8 cellular contexts compared by ENCODE assay signal in the genomic region with DNA sequence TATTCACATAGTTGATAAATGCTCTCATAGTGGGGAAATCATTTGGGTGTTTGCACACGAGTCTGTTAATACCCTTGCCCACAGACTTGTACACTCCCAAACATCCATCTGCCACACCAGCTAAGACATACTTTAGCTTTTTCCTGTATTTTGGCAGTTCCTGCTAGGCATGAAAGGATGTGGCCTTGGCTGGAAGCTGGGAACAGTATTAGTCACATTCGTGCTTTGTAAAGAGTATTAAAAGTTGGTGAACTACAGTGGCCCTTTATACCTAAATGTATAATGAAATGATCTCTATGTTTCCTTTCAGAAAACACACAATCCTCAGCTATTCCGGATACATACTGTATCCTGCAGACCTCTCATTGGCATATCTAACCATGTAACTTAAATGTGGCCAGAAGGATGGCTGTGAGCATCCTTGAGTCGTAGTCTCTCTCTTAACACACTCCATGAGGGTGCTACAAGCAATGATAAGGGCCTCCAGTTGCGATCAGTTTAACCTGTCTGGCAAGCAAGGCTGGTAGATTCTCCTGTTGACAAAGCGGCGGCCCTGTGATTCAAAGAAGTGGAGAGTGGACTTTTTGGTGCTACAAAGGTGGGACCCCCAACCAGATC. TPM values are rescaled to one million over a fixed set of nuclear protein-coding genes. Genes with fewer than 3 reads are reported as not detected.
A peak's percentile ranks its signal among the peaks of the same experiment; 100 is the strongest.
DNase-seq lines count a peak whose midpoint lies in the region; FAIRE-seq and TF ChIP-seq lines count a peak whose summit lies in the region.

No MANE protein-coding gene starts in this region.

- H3K79me2 ChIP-seq in MM.1S (ENCODE audit: low read length): peaks cover 33% of the 10 kb centered on the region

- FAIRE-seq in RCC 7860 (lab: Jason Lieb, UNC): no peak

- peaks cover 17% of the 10 kb centered on the region for H3K4me1 ChIP-seq in MM.1S (ENCODE audit: low read length)

- no peak overlapping the region for H2AFZ ChIP-seq in MM.1S (ENCODE audit: low read length)

- no peaks in the 10 kb centered on the region for H3K9me3 ChIP-seq in MM.1S (replicated peaks; ENCODE audit: insufficient read depth, low read length)

- H3K9me3 Mint-ChIP-seq in CD14-positive monocyte (peaks cover 0 to 1% (median 0%) of the 10 kb centered on the region in 7 donors), nephron progenitor cell (no peaks in the 10 kb centered on the region)

- H4K20me1 ChIP-seq in MM.1S (ENCODE audit: insufficient read depth, low read length): no peaks in the 10 kb centered on the region

- H3K4me1 Mint-ChIP-seq in CD14-positive monocyte (peaks cover 37% of the 10 kb centered on the region), nephron progenitor cell (peaks cover 78% of the 10 kb centered on the region)

- peak overlapping the region; percentile 94 to 100 (median 98) for H3K27ac Mint-ChIP-seq in CD14-positive monocyte
- H3K27ac Mint-ChIP-seq in nephron progenitor cell: peak overlapping the region; percentile 99

- peak overlapping the region; percentile 96 to 97 for H3K4me3 Mint-ChIP-seq in CD14-positive monocyte
- H3K4me3 Mint-ChIP-seq in nephron progenitor cell: peak overlapping the region; percentile 97

- H3K27ac ChIP-seq in MM.1S (ENCODE audit: low read length): peak overlapping the region; percentile 60; the same call in 1 of the 2 replicates

- H3K4me3 ChIP-seq in MM.1S (ENCODE audit: low read length): peak overlapping the region; percentile 81

- no peaks in the 10 kb centered on the region; the same call in 1 of the 2 replicates for H3K9me2 ChIP-seq in MM.1S (replicated peaks; ENCODE audit: insufficient read depth, low read length)

- intact Hi-C loops in CD14-positive monocyte (cut with micrococcal nuclease): loop anchor here in 1 of 2 donors (5.0 kb wide), 1 partner anchor 640 kb away; the partner anchor contains the start of gene RPS10

- no peak for TF ChIP-seq CTCF in CD14-positive monocyte (IDR thresholded peaks at IDR 0.05)
- no peak for TF ChIP-seq CTCF in MM.1S (IDR thresholded peaks at IDR 0.05; ENCODE audit: low read length)
- TF ChIP-seq CTCF in nephron progenitor cell (IDR thresholded peaks at IDR 0.05): no peak

- H3K27me3 ChIP-seq in MM.1S (replicated peaks; ENCODE audit: insufficient read depth, low read length): peaks cover 10% of the 10 kb centered on the region; the same call in 1 of the 2 replicates

- peaks cover 0 to 2% (median 1%) of the 10 kb centered on the region in 3 donors for H3K27me3 Mint-ChIP-seq in CD14-positive monocyte (ENCODE audit: low read depth in 3 of 3)
- H3K27me3 Mint-ChIP-seq in nephron progenitor cell (ENCODE audit: low read depth, poor library complexity): peaks cover 2% of the 10 kb centered on the region

- no peaks in the 10 kb centered on the region for H3K36me3 ChIP-seq in MM.1S (replicated peaks; ENCODE audit: insufficient read depth, low read length)

- H3K36me3 Mint-ChIP-seq in CD14-positive monocyte (peaks cover 41% of the 10 kb centered on the region in 2 donors), nephron progenitor cell (ENCODE audit: low read depth) (peaks cover 27% of the 10 kb centered on the region)

- H3F3A ChIP-seq in MM.1S (ENCODE audit: insufficient read depth, low read length): peaks cover 5% of the 10 kb centered on the region; the same call in 1 of the 2 replicates

- peak overlapping the region; percentile 98 for H3K4me2 ChIP-seq in MM.1S (ENCODE audit: low read depth, low read length)

- peak overlapping the region; percentile 81; the same call in 1 of the 2 replicates for H3K9ac ChIP-seq in MM.1S (ENCODE audit: low read length)

- DNase-seq in CD14-positive monocyte (ENCODE audit: low spot score): no peak
- DNase-seq in MM.1S: no peak
- DNase-seq in dermis blood vessel endothelial cell: peak; percentile 79
- no peak for DNase-seq in nephron progenitor cell
- DNase-seq in NCI-H2029 treated with DMSO at 0.1 percent for 48 hours (lab: John Stamatoyannopoulos, UW): no peak
- DNase-seq in UCSD-AML1 (lab: John Stamatoyannopoulos, UW; ENCODE audit: unreplicated experiment): no peak
- no peak for DNase-seq in globus pallidus (ENCODE audit: low spot score)
- DNase-seq in RCC 7860 (ENCODE audit: low spot score): no peak

RNA-seq across cellular contexts. Expression of gene LEMD2, which starts 1.5 kb away (rescaled TPM):
- 10 to 100 TPM; 11.4 to 13.8 TPM for polyA plus RNA-seq in CD14-positive monocyte
- total RNA-seq in dermis blood vessel endothelial cell: 53.8 and 58.5 TPM in 2 replicates

RNA-seq across cellular contexts. Expression of gene MLN, which starts 16.4 kb away (rescaled TPM):
- not detected for polyA plus RNA-seq in CD14-positive monocyte
- total RNA-seq in dermis blood vessel endothelial cell: not detected in 2 replicates

RNA-seq across cellular contexts. Expression of gene IP6K3, which starts 40.7 kb away (rescaled TPM):
- not detected for polyA plus RNA-seq in CD14-positive monocyte
- under 0.01 and 0.05 TPM in 2 replicates for total RNA-seq in dermis blood vessel endothelial cell
